Comparison of ENCODE assay signal across 8 cellular contexts in genomic region chr7:112207106-112207592, GRCh38. TPM values are rescaled to one million over a fixed set of nuclear protein-coding genes. Genes with fewer than 3 reads are reported as not detected.
DNase-seq lines count a peak whose midpoint lies in the region; ATAC-seq and TF ChIP-seq lines count a peak whose summit lies in the region.

No MANE protein-coding gene starts in this region.

- TF ChIP-seq POLR2A in esophagus muscularis mucosa (IDR thresholded peaks at IDR 0.05; ENCODE audit: low read depth), result no peak

- peaks cover 36% of the 10 kb centered on the region for H3K4me1 Mint-ChIP-seq in osteocyte (ENCODE audit: unreplicated experiment)

- H3K27me3 ChIP-seq in cardiac muscle cell, result no peaks in the 10 kb centered on the region
- no peaks in the 10 kb centered on the region for H3K27me3 ChIP-seq in esophagus muscularis mucosa

- TF ChIP-seq CTCF in cardiac muscle cell (IDR thresholded peaks at IDR 0.05; ENCODE audit: low read depth, low read length) (no peak), RWPE1 (conservative IDR thresholded peaks at IDR 0.05; ENCODE audit: low read depth) (no peak), esophagus muscularis mucosa (IDR thresholded peaks at IDR 0.05) (no peak), osteocyte (IDR thresholded peaks at IDR 0.05) (no peak)

- H3K36me3 ChIP-seq in cardiac muscle cell, result no peaks in the 10 kb centered on the region
- H3K36me3 ChIP-seq in esophagus muscularis mucosa, result no peaks in the 10 kb centered on the region

- H3K27me3 Mint-ChIP-seq in osteocyte (ENCODE audit: unreplicated experiment), result no peaks in the 10 kb centered on the region

- H3K27ac ChIP-seq in cardiac muscle cell (peak overlapping the region; percentile 6), RWPE1 (peak overlapping the region; percentile 93), esophagus muscularis mucosa (replicated peaks in 1 of 4) (peak overlapping the region; percentile 84 to 93 (median 88))

- CTCF ChIA-PET in RWPE1 (lab: Yijun Ruan, JAX), result no interaction called here

- H3K4me3 ChIP-seq in cardiac muscle cell (peak overlapping the region; percentile 74), esophagus muscularis mucosa (peak overlapping the region; percentile 81 to 90 (median 86))

- no peak for TF ChIP-seq EP300 in esophagus muscularis mucosa (IDR thresholded peaks at IDR 0.05)

- H3K4me3 Mint-ChIP-seq in osteocyte (ENCODE audit: unreplicated experiment), result peak overlapping the region; percentile 95

- 2% methylated on average over 3 of the region's 8 CpGs for WGBS in esophagus muscularis mucosa

- H3K9me3 ChIP-seq in cardiac muscle cell (ENCODE audit: low read depth) (no peaks in the 10 kb centered on the region), esophagus muscularis mucosa (no peaks in the 10 kb centered on the region)

- peak in 1 of 2 donors; percentile 19 for DNase-seq in cardiac muscle cell (ENCODE audit: low read depth in 1 of 2, low spot score in 1 of 2)
- no peak for DNase-seq in left ventricle myocardium superior
- peak; percentile 15 for DNase-seq in RWPE1 (ENCODE audit: low spot score)
- no peak for DNase-seq in esophagus muscularis mucosa (ENCODE audit: extremely low spot score)
- no peak for DNase-seq in osteocyte (ENCODE audit: extremely low spot score, unreplicated experiment)

- ATAC-seq in left ventricle myocardium superior (no peak), GM21367 (IDR thresholded peaks at IDR 0.05; ENCODE audit: unreplicated experiment) (no peak), GM19328 (IDR thresholded peaks at IDR 0.05; ENCODE audit: unreplicated experiment) (no peak)
- ATAC-seq in activated CD4-positive, CD25-positive, alpha-beta regulatory T cell treated with anti-CD3 and anti-CD28 coated beads, Interleukin-2, amount 50 U/mL, for 24 hours, result no peak

- POLR2A ChIA-PET in RWPE1 (lab: Yijun Ruan, JAX; ENCODE audit: low non-redundant PET), result no interaction called here

- H3K4me1 ChIP-seq in cardiac muscle cell (ENCODE audit: low read depth) (peaks cover 18% of the 10 kb centered on the region), esophagus muscularis mucosa (peaks cover 13 to 45% (median 41%) of the 10 kb centered on the region in 4 donors)

- H3K27ac Mint-ChIP-seq in osteocyte (ENCODE audit: unreplicated experiment), result peak overlapping the region; percentile 92

- H3K36me3 Mint-ChIP-seq in osteocyte (ENCODE audit: unreplicated experiment), result no peaks in the 10 kb centered on the region

- intact Hi-C loops in left ventricle myocardium superior (cut with micrococcal nuclease), result no loop called here
- intact Hi-C loops in esophagus muscularis mucosa (cut with DNase I), result loop anchor here (10.0 kb wide), 3 partner anchors 72 to 248 kb away; partner anchors contain the start of gene IFRD1

- no peaks in the 10 kb centered on the region for H3K9me3 Mint-ChIP-seq in osteocyte (ENCODE audit: unreplicated experiment)

RNA-seq across cellular contexts. Expression of gene ZNF277, which starts 0.7 kb away (rescaled TPM):
- 15.6 and 22.6 TPM in 2 replicates for total RNA-seq in cardiac muscle cell
- 9.8 and 13.0 TPM in 2 replicates for polyA plus RNA-seq in cardiac muscle cell
- total RNA-seq in left ventricle myocardium superior, result 17.0 TPM
- total RNA-seq in esophagus muscularis mucosa, result 10 to 100 TPM; 19.5 to 27.1 (median 25.7) TPM
- total RNA-seq in osteocyte, result 28.1 and 32.0 TPM in 2 replicates

RNA-seq across cellular contexts. Expression of gene DOCK4, which starts 0.9 kb away (rescaled TPM):
- total RNA-seq in cardiac muscle cell, result 10.6 and 11.4 TPM in 2 replicates
- polyA plus RNA-seq in cardiac muscle cell, result 5.3 and 7.2 TPM in 2 replicates
- total RNA-seq in left ventricle myocardium superior, result 13.9 TPM
- 10 to 100 TPM; 14.0 to 25.3 (median 18.8) TPM for total RNA-seq in esophagus muscularis mucosa
- 44.1 and 44.9 TPM in 2 replicates for total RNA-seq in osteocyte

Comparison
In these comparisons a context has a peak if more than half of its experiments do, and no peak if none do; other contexts are left out.
1. H3K27ac ChIP-seq: peak in every context shown above with its lines; median percentile 93 in RWPE1; 88 in esophagus muscularis mucosa; 6 in cardiac muscle cell.